In genomic region chr9:79425840-79426239, GRCh38 we compare ENCODE assay signal across 26 cellular contexts.
"Had no signal": no experiment of that assay in that cellular context is flagged by ENCODE, and none has a peak within 500 bp of the region (broad histone marks: within the 10 kb centered on the region; RNA-seq: fewer than 3 reads in every experiment).

No MANE protein-coding gene starts in this region.

- ATAC-seq: natural killer cell; psoas muscle; right cardiac atrium; right lobe of liver; stimulated activated memory B cell treated with anti-CD40 and anti-IgM and Interleukin-4, amounts not matched to agents 10 μg/mL and 1 μg/mL and 100 μg/mL, for 72 hours; stimulated activated naive CD8-positive, alpha-beta T cell treated with anti-CD3 and anti-CD28 coated beads, Interleukin-15, amount 100 ng/mL, for 72 hours; stimulated activated naive CD8-positive, alpha-beta T cell treated with anti-CD3 and anti-CD28 coated beads, Interleukin-15, Interleukin-2, amounts not matched to agents 100 U/mL and 50 U/mL, for 24 hours; upper lobe of right lung had no signal

- H3K4me3 Mint-ChIP-seq: natural killer cell; nephron; neural progenitor cell; stimulated activated memory B cell treated with anti-CD40 and anti-IgM and Interleukin-4, amounts not matched to agents 10 μg/mL and 1 μg/mL and 100 μg/mL, for 72 hours; stimulated activated naive CD8-positive, alpha-beta T cell treated with anti-CD3 and anti-CD28 coated beads, Interleukin-15, amount 100 ng/mL, for 72 hours; type B pancreatic cell had no signal

- FAIRE-seq: small intestine had no signal

- H3K36me3 Mint-ChIP-seq: stimulated activated memory B cell treated with anti-CD40 and anti-IgM and Interleukin-4, amounts not matched to agents 10 μg/mL and 1 μg/mL and 100 μg/mL, for 72 hours had no signal

- H3K4me1 Mint-ChIP-seq: natural killer cell; nephron; stimulated activated memory B cell treated with anti-CD40 and anti-IgM and Interleukin-4, amounts not matched to agents 10 μg/mL and 1 μg/mL and 100 μg/mL, for 72 hours; stimulated activated naive CD8-positive, alpha-beta T cell treated with anti-CD3 and anti-CD28 coated beads, Interleukin-15, amount 100 ng/mL, for 72 hours had no signal

- DNase-seq: natural killer cell; occipital lobe; ovary; psoas muscle; right cardiac atrium; right lobe of liver; sigmoid colon; small intestine; stimulated activated CD4-positive, alpha-beta T cell treated with anti-CD3 and anti-CD28 coated beads, Interleukin-15, amount 100 ng/mL, for 24 hours; stimulated activated CD4-positive, alpha-beta T cell treated with anti-CD3 and anti-CD28 coated beads, Interleukin-2, amount 100 ng/mL, for 24 hours; stimulated activated CD4-positive, alpha-beta T cell treated with anti-CD3 and anti-CD28 coated beads, Interleukin-2, amount 100 ng/mL, for 48 hours; stimulated activated CD4-positive, alpha-beta T cell treated with anti-CD3 and anti-CD28 coated beads, Interleukin-4, amount 100 ng/mL, for 24 hours; stimulated activated naive CD4-positive, alpha-beta T cell; stimulated activated naive CD8-positive, alpha-beta T cell treated with anti-CD3 and anti-CD28 coated beads, Interleukin-15, amount 100 ng/mL, for 72 hours; stimulated activated naive CD8-positive, alpha-beta T cell treated with anti-CD3 and anti-CD28 coated beads, Interleukin-15, Interleukin-2, amounts not matched to agents 100 U/mL and 50 U/mL, for 24 hours; substantia nigra; testis; tibial artery; transverse colon; upper lobe of right lung; uterus had no signal

- H3K27ac Mint-ChIP-seq: natural killer cell; nephron; neural progenitor cell; progenitor cell of endocrine pancreas; stimulated activated memory B cell treated with anti-CD40 and anti-IgM and Interleukin-4, amounts not matched to agents 10 μg/mL and 1 μg/mL and 100 μg/mL, for 72 hours; stimulated activated naive CD8-positive, alpha-beta T cell treated with anti-CD3 and anti-CD28 coated beads, Interleukin-15, amount 100 ng/mL, for 72 hours; type B pancreatic cell had no signal
